12 cellular contexts compared by ENCODE assay signal in genomic region chr5:79318935-79319614, GRCh38.
A peak's percentile ranks its signal among the peaks of the same experiment; 100 is the strongest.
DNase-seq lines count a peak whose midpoint lies in the region; ATAC-seq and TF ChIP-seq lines count a peak whose summit lies in the region.
"Had no signal": no experiment of that assay in that cellular context is flagged by ENCODE, and none has a peak within 500 bp of the region (broad histone marks: within the 10 kb centered on the region; RNA-seq: fewer than 3 reads in every experiment).

No MANE protein-coding gene starts in this region.

- no peak for TF ChIP-seq POLR2A in gastroesophageal sphincter (IDR thresholded peaks at IDR 0.05)
- TF ChIP-seq POLR2A in stomach (IDR thresholded peaks at IDR 0.05): no peak

- in situ Hi-C loops in astrocyte of the cerebellum (cut with HindIII; ENCODE audit: low sequenced_read_pairs): no loop called here

- TF ChIP-seq CTCF in HEK293 (tag by site-specific recombination; IDR thresholded peaks at IDR 0.05) (no peak), astrocyte of the cerebellum (IDR thresholded peaks at IDR 0.05; ENCODE audit: low read depth, low read length, missing control alignments) (no peak), gastroesophageal sphincter (IDR thresholded peaks at IDR 0.05) (no peak), stomach (IDR thresholded peaks at IDR 0.05) (no peak)

- H3K4me3 ChIP-seq in HEK293 (ENCODE audit: low read depth, low read length) (no peak overlapping the region), astrocyte of the cerebellum (ENCODE audit: low read depth, low read length) (no peak overlapping the region), gastroesophageal sphincter (no peak overlapping the region), stomach (no peak overlapping the region)
- H3K4me3 ChIP-seq: neural progenitor cell had no signal

- ATAC-seq in gastroesophageal sphincter (no peak), HG02973 (IDR thresholded peaks at IDR 0.05; ENCODE audit: unreplicated experiment) (no peak)

- POLR2A ChIA-PET in HEK293 (lab: Yijun Ruan, JAX): no interaction called here

- no peaks in the 10 kb centered on the region for H3K27me3 ChIP-seq in gastroesophageal sphincter
- H3K27me3 ChIP-seq in stomach: no peaks in the 10 kb centered on the region
- H3K27me3 ChIP-seq: neural progenitor cell had no signal

- H3K36me3 ChIP-seq in HEK293 (ENCODE audit: control insufficient read depth in 2 of 2, insufficient read depth in 1 of 2, low read length in 2 of 2): peaks cover 36 to 41% of the 10 kb centered on the region in 2 experiments
- peaks cover 3 to 95% of the 10 kb centered on the region in 2 donors for H3K36me3 ChIP-seq in gastroesophageal sphincter
- H3K36me3 ChIP-seq in stomach: peaks cover 17 to 99% (median 80%) of the 10 kb centered on the region in 4 donors

- H3K9me3 ChIP-seq in HEK293 (ENCODE audit: control insufficient read depth, insufficient read depth, low read depth, low read length): no peaks in the 10 kb centered on the region
- no peaks in the 10 kb centered on the region for H3K9me3 ChIP-seq in gastroesophageal sphincter
- H3K9me3 ChIP-seq in stomach: no peaks in the 10 kb centered on the region

- DNase-seq in AG20443 (ENCODE audit: low spot score): peak; percentile 82
- DNase-seq in astrocyte of the cerebellum (ENCODE audit: low read depth): peak; percentile 13
- peak; percentile 57 for DNase-seq in kidney glomerular epithelial cell (lab: John Stamatoyannopoulos, UW)
- no peak for DNase-seq in SIG-M5 treated with dmso at 0.1 percent for 504 hours (lab: John Stamatoyannopoulos, UW; ENCODE audit: unreplicated experiment)
- no peak for DNase-seq in stomach
- DNase-seq: activated naive CD4-positive, alpha-beta T cell treated with Interleukin-2 at 50 U/mL for 16 hours; GF-D8; head of caudate nucleus had no signal

- H3K27ac ChIP-seq in HEK293 (ENCODE audit: extremely low read depth, low read depth, low read length): no peak overlapping the region
- H3K27ac ChIP-seq in gastroesophageal sphincter: no peak overlapping the region
- H3K27ac ChIP-seq in stomach: no peak overlapping the region
- H3K27ac ChIP-seq: neural progenitor cell had no signal

- CTCF ChIA-PET in HEK293 (lab: Yijun Ruan, JAX): interaction anchor here (0.6 to 2.8 kb wide), 4 partner anchors 15 to 294 kb away, joined by 3 to 10 read pairs (median 6); no protein-coding TSS in a partner anchor

- intact Hi-C loops in stomach (cut with DNase I; ENCODE audit: low total_unique reads): no loop called here

- no peak for TF ChIP-seq EP300 in gastroesophageal sphincter (IDR thresholded peaks at IDR 0.05)
- no peak for TF ChIP-seq EP300 in stomach (IDR thresholded peaks at IDR 0.05)

- WGBS in gastroesophageal sphincter (ENCODE audit: low coverage in 1 of 2), 2 donors: 94 to 95% methylated on average over 3 of the region's 3 CpGs
- 75 to 96% (median 93%) methylated on average over 3 of the region's 3 CpGs for WGBS in stomach, 5 donors

- H3K4me1 ChIP-seq in HEK293 (ENCODE audit: control insufficient read depth, insufficient read depth, low read length): 0 out of 2 replicates have a peak, but pooled peaks cover 3% of the 10 kb centered on the region
- no peaks in the 10 kb centered on the region for H3K4me1 ChIP-seq in gastroesophageal sphincter
- H3K4me1 ChIP-seq in stomach: no peaks in the 10 kb centered on the region
- H3K4me1 ChIP-seq: neural progenitor cell had no signal

TF ChIP-seq in HEK293, 187 proteins besides CTCF, POLR2A, EP300 and RAD21:
- TF ChIP-seq ZBTB17 (tag by site-specific recombination; IDR thresholded peaks at IDR 0.05) (0 out of 2 replicates have a peak, but pooled peaks have one; percentile 17), SP2 (tag by site-specific recombination; IDR thresholded peaks at IDR 0.05) (no peak)
- TF ChIP-seq, protein P1, sequence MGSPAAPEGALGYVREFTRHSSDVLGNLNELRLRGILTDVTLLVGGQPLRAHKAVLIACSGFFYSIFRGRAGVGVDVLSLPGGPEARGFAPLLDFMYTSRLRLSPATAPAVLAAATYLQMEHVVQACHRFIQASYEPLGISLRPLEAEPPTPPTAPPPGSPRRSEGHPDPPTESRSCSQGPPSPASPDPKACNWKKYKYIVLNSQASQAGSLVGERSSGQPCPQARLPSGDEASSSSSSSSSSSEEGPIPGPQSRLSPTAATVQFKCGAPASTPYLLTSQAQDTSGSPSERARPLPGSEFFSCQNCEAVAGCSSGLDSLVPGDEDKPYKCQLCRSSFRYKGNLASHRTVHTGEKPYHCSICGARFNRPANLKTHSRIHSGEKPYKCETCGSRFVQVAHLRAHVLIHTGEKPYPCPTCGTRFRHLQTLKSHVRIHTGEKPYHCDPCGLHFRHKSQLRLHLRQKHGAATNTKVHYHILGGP (tag by site-specific recombination; IDR thresholded peaks at IDR 0.05): no peak
- TF ChIP-seq, protein P2, sequence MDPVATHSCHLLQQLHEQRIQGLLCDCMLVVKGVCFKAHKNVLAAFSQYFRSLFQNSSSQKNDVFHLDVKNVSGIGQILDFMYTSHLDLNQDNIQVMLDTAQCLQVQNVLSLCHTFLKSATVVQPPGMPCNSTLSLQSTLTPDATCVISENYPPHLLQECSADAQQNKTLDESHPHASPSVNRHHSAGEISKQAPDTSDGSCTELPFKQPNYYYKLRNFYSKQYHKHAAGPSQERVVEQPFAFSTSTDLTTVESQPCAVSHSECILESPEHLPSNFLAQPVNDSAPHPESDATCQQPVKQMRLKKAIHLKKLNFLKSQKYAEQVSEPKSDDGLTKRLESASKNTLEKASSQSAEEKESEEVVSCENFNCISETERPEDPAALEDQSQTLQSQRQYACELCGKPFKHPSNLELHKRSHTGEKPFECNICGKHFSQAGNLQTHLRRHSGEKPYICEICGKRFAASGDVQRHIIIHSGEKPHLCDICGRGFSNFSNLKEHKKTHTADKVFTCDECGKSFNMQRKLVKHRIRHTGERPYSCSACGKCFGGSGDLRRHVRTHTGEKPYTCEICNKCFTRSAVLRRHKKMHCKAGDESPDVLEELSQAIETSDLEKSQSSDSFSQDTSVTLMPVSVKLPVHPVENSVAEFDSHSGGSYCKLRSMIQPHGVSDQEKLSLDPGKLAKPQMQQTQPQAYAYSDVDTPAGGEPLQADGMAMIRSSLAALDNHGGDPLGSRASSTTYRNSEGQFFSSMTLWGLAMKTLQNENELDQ (tag by site-specific recombination; IDR thresholded peaks at IDR 0.05; ENCODE audit: low read depth): no peak

Comparison
In these comparisons a context has a peak if more than half of its experiments do, and no peak if none do; other contexts are left out.
1. DNase-seq: peak in AG20443 (single experiment), astrocyte of the cerebellum (single experiment) and kidney glomerular epithelial cell (single experiment); none in SIG-M5 treated with dmso at 0.1 percent for 504 hours (single experiment) and stomach (single experiment).